ENCODE assay signal across 13 cellular contexts in genomic region chr9:113504725-113505590, GRCh38. TPM values are rescaled to one million over a fixed set of nuclear protein-coding genes. Genes with fewer than 3 reads are reported as not detected.
DNase-seq lines count a peak whose midpoint lies in the region; ATAC-seq, FAIRE-seq and TF ChIP-seq lines count a peak whose summit lies in the region.
"Had no signal": no experiment of that assay in that cellular context is flagged by ENCODE, and none has a peak within 500 bp of the region (broad histone marks: within the 10 kb centered on the region; RNA-seq: fewer than 3 reads in every experiment).

No MANE protein-coding gene starts in this region.

- H3K9ac ChIP-seq in kidney (ENCODE audit: low read length in 2 of 2): no peak overlapping the region
- H3K9ac ChIP-seq in skeletal muscle tissue (ENCODE audit: low read depth in 1 of 3, low read length in 3 of 3): peak overlapping the region in 1 of 3 donors; percentile 35
- H3K9ac ChIP-seq: SK-N-SH had no signal

- peaks cover 14% of the 10 kb centered on the region for H3K4me1 Mint-ChIP-seq in central memory CD8-positive, alpha-beta T cell

- peak overlapping the region; percentile 71 to 72 for H3K27ac ChIP-seq in kidney (ENCODE audit: low read depth in 2 of 2, low read length in 2 of 2)
- H3K27ac ChIP-seq in skeletal muscle tissue (ENCODE audit: low read depth, low read length): peak overlapping the region; percentile 58

- H3K4me1 ChIP-seq in kidney (ENCODE audit: control insufficient read depth in 1 of 2, insufficient read depth in 1 of 2, low read depth in 1 of 2, low read length in 2 of 2) (peaks cover 26 to 31% of the 10 kb centered on the region in 2 donors), skeletal muscle tissue (ENCODE audit: control insufficient read depth in 3 of 3, insufficient read depth in 3 of 3, low read length in 3 of 3) (peaks cover 23 to 38% (median 28%) of the 10 kb centered on the region in 3 donors)

- no peaks in the 10 kb centered on the region for H3K27me3 ChIP-seq in skeletal muscle tissue (ENCODE audit: control insufficient read depth in 3 of 3, insufficient read depth in 3 of 3, low read length in 3 of 3)

- no peak for FAIRE-seq in kidney (lab: Jason Lieb, UNC)
- FAIRE-seq in frontal cortex (lab: Jason Lieb, UNC): no peak

- no peak overlapping the region for H3K4me3 ChIP-seq in kidney (ENCODE audit: low read length in 2 of 2)
- no peak overlapping the region for H3K4me3 ChIP-seq in skeletal muscle tissue (ENCODE audit: low read length in 3 of 3)

- H3K36me3 Mint-ChIP-seq in central memory CD8-positive, alpha-beta T cell (ENCODE audit: insufficient read depth): no peaks in the 10 kb centered on the region

- peak overlapping the region; percentile 35 for H3K27ac Mint-ChIP-seq in central memory CD8-positive, alpha-beta T cell (ENCODE audit: low read depth)

- H3K9me3 ChIP-seq in kidney (ENCODE audit: control insufficient read depth in 1 of 2, low read length in 2 of 2) (no peaks in the 10 kb centered on the region), skeletal muscle tissue (ENCODE audit: control insufficient read depth in 3 of 3, low read length in 3 of 3) (no peaks in the 10 kb centered on the region)
- H3K9me3 ChIP-seq: SK-N-SH had no signal

- H3K9me3 Mint-ChIP-seq in central memory CD8-positive, alpha-beta T cell: no peaks in the 10 kb centered on the region

- ATAC-seq in central memory CD8-positive, alpha-beta T cell (replicated peaks; ENCODE audit: extremely low read depth, poor library complexity, severe bottlenecking): no peak
- no peak for ATAC-seq in GM18909 (IDR thresholded peaks at IDR 0.05; ENCODE audit: poor library complexity, unreplicated experiment)

- no peaks in the 10 kb centered on the region for H3K27me3 Mint-ChIP-seq in central memory CD8-positive, alpha-beta T cell
- H3K27me3 Mint-ChIP-seq: B cell had no signal

- H3K36me3 ChIP-seq in kidney (ENCODE audit: control insufficient read depth in 1 of 2, insufficient read depth in 2 of 2, low read length in 2 of 2): no peaks in the 10 kb centered on the region
- H3K36me3 ChIP-seq in skeletal muscle tissue (ENCODE audit: control insufficient read depth in 3 of 3, insufficient read depth in 3 of 3, low read length in 3 of 3): peaks cover 0 to 12% (median 4%) of the 10 kb centered on the region in 3 donors

- intact Hi-C loops in kidney (cut with DNase I): no loop called here

- no peak overlapping the region for H3K4me3 Mint-ChIP-seq in central memory CD8-positive, alpha-beta T cell
- H3K4me3 Mint-ChIP-seq: B cell had no signal

- DNase-seq in HT-29 (ENCODE audit: low spot score) (peak; percentile 37), kidney (no peak), frontal cortex (ENCODE audit: low spot score in 2 of 2) (no peak), iPS-NIHi7 (ENCODE audit: extremely low spot score) (no peak), NCI-H1436 (lab: John Stamatoyannopoulos, UW) (no peak)
- no peak for DNase-seq in central memory CD8-positive, alpha-beta T cell (ENCODE audit: low spot score in 2 of 2)
- DNase-seq: activated gamma-delta T cell treated with Interleukin-2 at 50 U/mL for 16 hours; erythroblast; SK-N-SH; stimulated activated CD4-positive, alpha-beta T cell treated with anti-CD3 and anti-CD28 coated beads, Interleukin-15, amount 100 ng/mL, for 24 hours had no signal

- no peak for TF ChIP-seq CTCF in kidney (IDR thresholded peaks at IDR 0.05; ENCODE audit: borderline replicate concordance, extremely low read depth, insufficient read depth)

RNA-seq across cellular contexts. Expression of gene RGS3, which starts 41.4 kb away (rescaled TPM):
- 71.2 and 76.8 TPM in 2 replicates for total RNA-seq in HT-29 (2014; rRNA removed; shearing (Covaris generic))
- total RNA-seq in kidney (114 TPM), skeletal muscle tissue (48.0 TPM), frontal cortex (11.4 TPM)
- polyA plus RNA-seq in kidney (ENCODE audit: insufficient read depth, low read depth, low replicate concordance): 137 TPM
